ENCODE assay signal across 1 cellular context in the genomic region with DNA sequence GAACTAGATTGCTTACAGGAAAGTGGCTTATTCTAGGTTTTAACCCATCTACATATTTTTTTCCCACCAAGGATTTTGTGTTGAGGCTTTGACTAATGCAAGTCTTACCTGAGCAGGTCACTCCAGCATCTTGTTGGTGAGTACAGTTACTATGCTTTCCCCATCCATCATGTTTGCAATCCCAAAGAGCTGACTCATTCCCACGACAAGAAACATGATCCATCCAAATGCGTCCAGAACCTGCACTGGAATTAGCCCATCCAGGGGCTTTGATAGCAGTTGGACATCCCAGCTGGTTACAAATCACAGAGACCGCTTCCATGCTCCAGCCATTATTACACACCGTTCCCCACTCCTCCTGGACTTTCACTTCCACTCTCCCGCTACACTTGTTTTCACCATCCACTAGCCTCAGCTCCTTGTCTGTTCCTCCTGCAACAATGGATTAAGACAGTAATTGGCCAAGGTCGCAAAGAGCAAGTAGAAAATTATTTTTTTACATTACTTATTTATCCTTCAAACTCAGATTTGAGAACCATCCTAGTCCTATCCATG.
A peak's percentile ranks its signal among the peaks of the same experiment; 100 is the strongest.
TF ChIP-seq lines count a peak whose summit lies in the region.

No MANE protein-coding gene starts in this region.

TF ChIP-seq in K562, 482 proteins besides CTCF, POLR2A, EP300 and RAD21 (continued from another document):
- TF ChIP-seq, protein P1, sequence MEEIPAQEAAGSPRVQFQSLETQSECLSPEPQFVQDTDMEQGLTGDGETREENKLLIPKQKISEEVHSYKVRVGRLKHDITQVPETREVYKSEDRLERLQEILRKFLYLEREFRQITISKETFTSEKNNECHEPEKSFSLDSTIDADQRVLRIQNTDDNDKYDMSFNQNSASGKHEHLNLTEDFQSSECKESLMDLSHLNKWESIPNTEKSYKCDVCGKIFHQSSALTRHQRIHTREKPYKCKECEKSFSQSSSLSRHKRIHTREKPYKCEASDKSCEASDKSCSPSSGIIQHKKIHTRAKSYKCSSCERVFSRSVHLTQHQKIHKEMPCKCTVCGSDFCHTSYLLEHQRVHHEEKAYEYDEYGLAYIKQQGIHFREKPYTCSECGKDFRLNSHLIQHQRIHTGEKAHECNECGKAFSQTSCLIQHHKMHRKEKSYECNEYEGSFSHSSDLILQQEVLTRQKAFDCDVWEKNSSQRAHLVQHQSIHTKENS (CRISPR knock-in tag; IDR thresholded peaks at IDR 0.05) = no peak
- TF ChIP-seq ZNF316 (IDR thresholded peaks at IDR 0.05) = 0 out of 2 replicates have a peak, but pooled peaks have one; percentile 9
